ENCODE assay signal across 8 cellular contexts in the genomic region with DNA sequence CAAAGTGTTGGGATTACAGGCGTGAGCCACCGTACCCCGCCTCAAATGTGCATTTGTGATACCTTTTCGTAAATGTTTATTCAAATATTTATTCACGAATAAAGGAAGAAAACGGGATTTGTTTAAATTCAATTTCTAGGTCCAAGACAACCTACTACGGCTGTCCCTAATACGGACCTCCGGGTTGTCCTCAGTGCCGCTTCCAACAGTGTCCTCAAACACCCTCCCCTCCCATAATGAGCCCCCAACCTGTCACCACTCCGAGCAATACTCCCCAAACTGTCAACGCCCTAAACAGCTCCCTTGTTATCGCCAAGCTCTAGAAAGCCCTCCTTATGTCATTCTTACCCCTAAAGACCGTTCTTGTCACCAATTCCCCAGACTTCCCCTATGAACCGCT. TPM values are rescaled to one million over a fixed set of nuclear protein-coding genes. Genes with fewer than 3 reads are reported as not detected.
DNase-seq lines count a peak whose midpoint lies in the region; ATAC-seq and TF ChIP-seq lines count a peak whose summit lies in the region.

No MANE protein-coding gene starts in this region.

- no peak for TF ChIP-seq POLR2A in body of pancreas (IDR thresholded peaks at IDR 0.05)

- intact Hi-C loops in body of pancreas (cut with DNase I) = no loop called here

- H4K8ac ChIP-seq in mesenchymal stem cell (ENCODE audit: low read length) = peak overlapping the region; percentile 16

- H3K27me3 ChIP-seq in body of pancreas (no peaks in the 10 kb centered on the region), mesenchymal stem cell (ENCODE audit: control insufficient read depth in 1 of 2, insufficient read depth in 1 of 2, low read length in 2 of 2) (peaks cover 0 to 11% of the 10 kb centered on the region in 2 experiments)

- no peak overlapping the region for H2AK5ac ChIP-seq in mesenchymal stem cell (ENCODE audit: low read length, severe bottlenecking)

- H4K91ac ChIP-seq in mesenchymal stem cell (ENCODE audit: low read length) = no peak overlapping the region

- TF ChIP-seq CTCF in body of pancreas (IDR thresholded peaks at IDR 0.05) = no peak

- H2BK12ac ChIP-seq in mesenchymal stem cell (ENCODE audit: low read length in 2 of 2) = peak overlapping the region; percentile 6 to 87

- ATAC-seq in GM19328 (IDR thresholded peaks at IDR 0.05; ENCODE audit: unreplicated experiment) (peak; percentile 3), HG03196 (IDR thresholded peaks at IDR 0.05; ENCODE audit: unreplicated experiment) (peak; percentile 10), body of pancreas (peak; percentile 10)

- H3K4me2 ChIP-seq in mesenchymal stem cell (ENCODE audit: low read length, poor library complexity, severe bottlenecking) = peak overlapping the region; percentile 97

- 6% methylated on average over 15 of the region's 15 CpGs for WGBS in body of pancreas, 2 donors
- 16% methylated on average over 12 of the region's 15 CpGs for WGBS in mesenchymal stem cell

- no peaks in the 10 kb centered on the region for H3K36me3 ChIP-seq in body of pancreas (replicated peaks in 1 of 2; ENCODE audit: insufficient read depth in 1 of 2, low read depth in 2 of 2)
- peaks cover 17 to 32% of the 10 kb centered on the region in 2 experiments for H3K36me3 ChIP-seq in mesenchymal stem cell (ENCODE audit: control insufficient read depth in 1 of 2, insufficient read depth in 2 of 2, low read depth in 1 of 2, low read length in 2 of 2)

- H3K9ac ChIP-seq in mesenchymal stem cell (ENCODE audit: low read length) = peak overlapping the region; percentile 91

- no peak overlapping the region for H2BK5ac ChIP-seq in mesenchymal stem cell (ENCODE audit: low read depth, low read length, poor library complexity, severe bottlenecking)

- peak overlapping the region; percentile 34 to 96 for H3K18ac ChIP-seq in mesenchymal stem cell (ENCODE audit: low read depth in 1 of 2, low read length in 2 of 2)

- H3K23ac ChIP-seq in mesenchymal stem cell (ENCODE audit: low read length in 2 of 2) = no peak overlapping the region

- H3K79me1 ChIP-seq in mesenchymal stem cell (replicated peaks; ENCODE audit: low read length, poor library complexity, severe bottlenecking) = peaks cover 30% of the 10 kb centered on the region

- no peak overlapping the region for H2BK120ac ChIP-seq in mesenchymal stem cell (ENCODE audit: low read depth, low read length)

- H2AFZ ChIP-seq in mesenchymal stem cell (ENCODE audit: low read depth, low read length) = peak overlapping the region; percentile 98

- peak overlapping the region in 1 of 2 experiments; percentile 9 for H3K14ac ChIP-seq in mesenchymal stem cell (ENCODE audit: low read length in 2 of 2)

- peak in 1 of 4 donors; percentile 16 for DNase-seq in body of pancreas
- DNase-seq in mesenchymal stem cell = no peak
- DNase-seq in NCI-H2081 treated with DMSO at 0.1 percent for 48 hours (lab: John Stamatoyannopoulos, UW) = no peak
- no peak for DNase-seq in NCI-H524 treated with DMSO at 0.1 percent for 48 hours (lab: John Stamatoyannopoulos, UW)
- DNase-seq in NCI-H1092 treated with DMSO at 0.1 percent for 48 hours (lab: John Stamatoyannopoulos, UW) = no peak
- no peak for DNase-seq in RPMI8226

- no peaks in the 10 kb centered on the region for H3K9me3 ChIP-seq in body of pancreas
- no peaks in the 10 kb centered on the region for H3K9me3 ChIP-seq in mesenchymal stem cell (ENCODE audit: control insufficient read depth, low read length)

- peak overlapping the region in 1 of 2 experiments; percentile 30 for H3K4ac ChIP-seq in mesenchymal stem cell (ENCODE audit: low read depth in 1 of 2, low read length in 2 of 2)

- H3K4me1 ChIP-seq in body of pancreas (peaks cover 34% of the 10 kb centered on the region), mesenchymal stem cell (ENCODE audit: control insufficient read depth, insufficient read depth, low read depth, low read length) (peaks cover 6% of the 10 kb centered on the region)

- H3K27ac ChIP-seq in body of pancreas (peak overlapping the region; percentile 42 to 83 (median 69)), mesenchymal stem cell (ENCODE audit: low read length, poor library complexity, severe bottlenecking) (no peak overlapping the region)

- H2BK15ac ChIP-seq in mesenchymal stem cell (ENCODE audit: low read depth, poor library complexity, severe bottlenecking) = no peak overlapping the region

- peak overlapping the region; percentile 40 to 96 for H3K4me3 ChIP-seq in body of pancreas
- peak overlapping the region; percentile 89 to 99 for H3K4me3 ChIP-seq in mesenchymal stem cell (ENCODE audit: insufficient read depth in 1 of 2, low read depth in 1 of 2, low read length in 2 of 2)

RNA-seq across cellular contexts. Expression of gene GABARAPL2, which starts 0.5 kb away (rescaled TPM):
- total RNA-seq in body of pancreas = 10 to 100 TPM; 35.9 to 66.2 TPM
- polyA plus RNA-seq in mesenchymal stem cell (2013, experiment 1 of 2) = 86.7 TPM
- 91.2 TPM for polyA plus RNA-seq in mesenchymal stem cell (2013, experiment 2 of 2)

RNA-seq across cellular contexts. Expression of gene TMEM231, which starts 9.6 kb away (rescaled TPM):
- 1 to 10 TPM; 2.6 to 7.6 TPM for total RNA-seq in body of pancreas
- 14.5 TPM for polyA plus RNA-seq in mesenchymal stem cell (2013, experiment 1 of 2)
- 17.1 TPM for polyA plus RNA-seq in mesenchymal stem cell (2013, experiment 2 of 2)

RNA-seq across cellular contexts. Expression of gene CHST5, which starts 29.7 kb away (rescaled TPM):
- total RNA-seq in body of pancreas = not detected
- 0.06 TPM for polyA plus RNA-seq in mesenchymal stem cell (2013, experiment 1 of 2)
- polyA plus RNA-seq in mesenchymal stem cell (2013, experiment 2 of 2) = 0.03 TPM

RNA-seq across cellular contexts. Expression of gene ADAT1, which starts 57.4 kb away (rescaled TPM):
- 10 to 100 TPM; 12.9 to 14.8 TPM for total RNA-seq in body of pancreas
- 19.7 TPM for polyA plus RNA-seq in mesenchymal stem cell (2013, experiment 1 of 2)
- polyA plus RNA-seq in mesenchymal stem cell (2013, experiment 2 of 2) = 23.5 TPM
